ENCODE assay signal across 24 cellular contexts in genomic region chr6:37916675-37917074, GRCh38.
A peak's percentile ranks its signal among the peaks of the same experiment; 100 is the strongest.
DNase-seq lines count a peak whose midpoint lies in the region; ATAC-seq and TF ChIP-seq lines count a peak whose summit lies in the region.
"Had no signal": no experiment of that assay in that cellular context is flagged by ENCODE, and none has a peak within 500 bp of the region (broad histone marks: within the 10 kb centered on the region; RNA-seq: fewer than 3 reads in every experiment).

No MANE protein-coding gene starts in this region.

- no peaks in the 10 kb centered on the region for H3K36me3 ChIP-seq in HEK293 (ENCODE audit: control insufficient read depth in 2 of 2, insufficient read depth in 1 of 2, low read length in 2 of 2)
- H3K36me3 ChIP-seq in neutrophil, result peaks cover 5% of the 10 kb centered on the region
- no peaks in the 10 kb centered on the region for H3K36me3 ChIP-seq in right atrium auricular region
- H3K36me3 ChIP-seq: MG63, Peyer's patch had no signal

- POLR2A ChIA-PET in HEK293 (lab: Yijun Ruan, JAX) (no interaction called here), RWPE1 (lab: Yijun Ruan, JAX; ENCODE audit: low non-redundant PET) (no interaction called here)

- CTCF ChIA-PET in HEK293 (lab: Yijun Ruan, JAX) (no interaction called here), RWPE1 (lab: Yijun Ruan, JAX) (no interaction called here)

- no peak for ATAC-seq in HG02642 (IDR thresholded peaks at IDR 0.05; ENCODE audit: poor library complexity, unreplicated experiment)
- ATAC-seq: CD8-positive, alpha-beta T cell; GM12878 had no signal

- H3K4me3 ChIP-seq in HEK293 (ENCODE audit: low read depth, low read length) (no peak overlapping the region), neutrophil (ENCODE audit: low read depth in 1 of 2, low read length in 1 of 2) (no peak overlapping the region), right atrium auricular region (no peak overlapping the region), coronary artery (no peak overlapping the region)
- H3K4me3 ChIP-seq: BLaER1 treated with 17β-estradiol and CSF1 and Interleukin-3, amounts not matched to agents 10 nM and 100 nM; GM12878; MG63; Peyer's patch; SK-N-MC had no signal

- H3K27me3 ChIP-seq in neutrophil (no peaks in the 10 kb centered on the region), right atrium auricular region (no peaks in the 10 kb centered on the region)
- H3K27me3 ChIP-seq: BLaER1 treated with 17β-estradiol and CSF1 and Interleukin-3, amounts not matched to agents 10 nM and 100 nM; MG63; Peyer's patch had no signal

- H3K9me3 ChIP-seq in HEK293 (ENCODE audit: control insufficient read depth, insufficient read depth, low read depth, low read length) (no peaks in the 10 kb centered on the region), neutrophil (no peaks in the 10 kb centered on the region), right atrium auricular region (no peaks in the 10 kb centered on the region)
- H3K9me3 ChIP-seq: MG63, Peyer's patch had no signal

- DNase-seq in RWPE1 (ENCODE audit: low spot score) (peak; percentile 5), epithelial cell of prostate (ENCODE audit: low read depth, low spot score) (peak; percentile 43), right atrium auricular region (ENCODE audit: low spot score) (no peak), coronary artery (ENCODE audit: low spot score) (no peak)
- DNase-seq: Calu3; CD8-positive, alpha-beta T cell; DMS53; EL; Karpas-422; MG63; NCI-H1048; NCI-H1436 treated with DMSO at 0.1 percent for 48 hours; NCI-H2029 treated with DMSO at 0.1 percent for 48 hours; NCI-H2171; NCI-H446; NCI-H69; Peyer's patch; SHP77 had no signal

- peaks cover 18% of the 10 kb centered on the region for H3K4me1 ChIP-seq in HEK293 (ENCODE audit: control insufficient read depth, insufficient read depth, low read length)
- H3K4me1 ChIP-seq in neutrophil (ENCODE audit: control insufficient read depth in 1 of 2, insufficient read depth in 1 of 2, low read depth in 1 of 2, low read length in 1 of 2), result peaks cover 33 to 51% of the 10 kb centered on the region in 2 experiments
- peaks cover 0 to 23% of the 10 kb centered on the region in 2 donors for H3K4me1 ChIP-seq in right atrium auricular region

- H3K27ac ChIP-seq in HEK293 (ENCODE audit: extremely low read depth, low read depth, low read length), result no peak overlapping the region
- no peak overlapping the region for H3K27ac ChIP-seq in RWPE1
- H3K27ac ChIP-seq in epithelial cell of prostate, result peak overlapping the region; percentile 2
- peak overlapping the region; percentile 65 for H3K27ac ChIP-seq in neutrophil
- H3K27ac ChIP-seq in right atrium auricular region, result no peak overlapping the region
- no peak overlapping the region for H3K27ac ChIP-seq in coronary artery
- H3K27ac ChIP-seq: BLaER1 treated with 17β-estradiol and CSF1 and Interleukin-3, amounts not matched to agents 10 nM and 100 nM had no signal

- TF ChIP-seq CTCF in HEK293 (tag by site-specific recombination; IDR thresholded peaks at IDR 0.05) (no peak), RWPE1 (conservative IDR thresholded peaks at IDR 0.05; ENCODE audit: low read depth) (no peak), neutrophil (IDR thresholded peaks at IDR 0.05) (no peak), right atrium auricular region (IDR thresholded peaks at IDR 0.05) (no peak), coronary artery (IDR thresholded peaks at IDR 0.05) (no peak)

TF ChIP-seq in HEK293, 187 proteins besides CTCF, POLR2A, EP300 and RAD21:
- TF ChIP-seq HOXD13 (CRISPR knock-in tag; IDR thresholded peaks at IDR 0.05; ENCODE audit: borderline replicate concordance) (no peak), ZNF600 (tag by site-specific recombination; IDR thresholded peaks at IDR 0.05) (peak; percentile 97)
TF ChIP-seq in HEK293: peak in this region for 1.

Comparison
In these comparisons a context has a peak if more than half of its experiments do, and no peak if none do; other contexts are left out.
1. H3K27ac ChIP-seq: peak in epithelial cell of prostate (single experiment) and neutrophil (single experiment); none in HEK293 (single experiment), RWPE1 (single experiment), right atrium auricular region (0 of 2) and coronary artery (0 of 2).
2. DNase-seq: peak in RWPE1 (single experiment) and epithelial cell of prostate (single experiment); none in right atrium auricular region (single experiment) and coronary artery (single experiment).